1 cellular context compared by ENCODE assay signal in the genomic region with DNA sequence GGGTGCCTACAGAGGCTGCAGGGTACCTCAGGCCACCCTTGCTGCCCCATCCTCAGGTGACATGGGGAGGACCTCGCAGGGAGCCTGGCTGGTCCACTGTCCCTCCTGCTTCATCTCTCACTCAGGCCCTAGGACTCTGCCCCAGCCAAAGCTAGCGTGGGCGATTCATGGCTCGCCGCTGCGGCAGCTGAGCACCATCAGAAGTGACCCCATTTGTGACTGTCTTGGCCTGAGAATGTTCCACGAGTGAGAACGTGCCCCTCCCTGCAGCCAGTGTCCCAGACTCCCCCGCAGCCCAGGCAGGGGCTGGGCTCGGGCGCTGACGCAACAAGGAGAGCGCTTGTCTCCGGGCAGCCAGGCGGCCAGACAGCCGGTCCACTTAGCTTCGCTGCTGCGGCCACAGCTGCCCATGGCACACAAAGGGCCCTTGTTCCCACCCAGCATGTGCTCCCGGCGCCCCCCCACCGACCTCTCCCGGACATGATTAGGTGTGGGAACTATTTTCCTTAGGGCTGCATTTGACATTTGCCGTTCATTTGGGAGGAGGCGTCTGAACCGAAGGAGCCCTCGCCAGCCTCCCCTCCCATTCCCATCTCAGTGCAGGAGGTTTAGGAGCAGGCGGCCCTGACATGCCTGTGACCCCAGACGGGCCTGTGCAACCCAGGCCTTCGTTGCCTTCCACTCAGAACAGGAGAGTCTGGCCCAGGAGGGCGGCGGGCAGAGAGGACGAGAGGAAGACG.
TF ChIP-seq lines count a peak whose summit lies in the region.

No MANE protein-coding gene starts in this region.

TF ChIP-seq in HepG2, 621 proteins besides CTCF, POLR2A, EP300 and RAD21 (continued from another document and continues in another):
- TF ChIP-seq, protein P1, sequence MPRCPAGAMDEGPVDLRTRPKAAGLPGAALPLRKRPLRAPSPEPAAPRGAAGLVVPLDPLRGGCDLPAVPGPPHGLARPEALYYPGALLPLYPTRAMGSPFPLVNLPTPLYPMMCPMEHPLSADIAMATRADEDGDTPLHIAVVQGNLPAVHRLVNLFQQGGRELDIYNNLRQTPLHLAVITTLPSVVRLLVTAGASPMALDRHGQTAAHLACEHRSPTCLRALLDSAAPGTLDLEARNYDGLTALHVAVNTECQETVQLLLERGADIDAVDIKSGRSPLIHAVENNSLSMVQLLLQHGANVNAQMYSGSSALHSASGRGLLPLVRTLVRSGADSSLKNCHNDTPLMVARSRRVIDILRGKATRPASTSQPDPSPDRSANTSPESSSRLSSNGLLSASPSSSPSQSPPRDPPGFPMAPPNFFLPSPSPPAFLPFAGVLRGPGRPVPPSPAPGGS (CRISPR knock-in tag; IDR thresholded peaks at IDR 0.05): peak; percentile 82; the same call in 1 of the 2 replicates
- 0 out of 2 replicates have a peak, but pooled peaks have one; percentile 45 for TF ChIP-seq RELA (CRISPR knock-in tag; IDR thresholded peaks at IDR 0.05)
- TF ChIP-seq ZNF446 (CRISPR knock-in tag; IDR thresholded peaks at IDR 0.05): no peak
- TF ChIP-seq SRSF4 (IDR thresholded peaks at IDR 0.05; ENCODE audit: low read depth, low read length, poor library complexity, severe bottlenecking): no peak
- 0 out of 2 replicates have a peak, but pooled peaks have one; percentile 28 for TF ChIP-seq ZMAT3 (CRISPR knock-in tag; conservative IDR thresholded peaks at IDR 0.05)
- TF ChIP-seq ZNF407 (CRISPR knock-in tag; IDR thresholded peaks at IDR 0.05; ENCODE audit: not compliant biosample characterization): peak; percentile 51
- 0 out of 2 replicates have a peak, but pooled peaks have one; percentile 65 for TF ChIP-seq MEIS2 (CRISPR knock-in tag; IDR thresholded peaks at IDR 0.05)
- no peak for TF ChIP-seq HNRNPK (IDR thresholded peaks at IDR 0.05; ENCODE audit: low read depth, low read length, poor library complexity, severe bottlenecking)
- no peak for TF ChIP-seq ZNF597 (CRISPR knock-in tag; IDR thresholded peaks at IDR 0.05)
- TF ChIP-seq SP1 (IDR thresholded peaks at IDR 0.05): no peak
- no peak for TF ChIP-seq SP1 (CRISPR knock-in tag; IDR thresholded peaks at IDR 0.05)
- TF ChIP-seq PAWR (CRISPR knock-in tag; IDR thresholded peaks at IDR 0.05; ENCODE audit: borderline replicate concordance): no peak
- peak; percentile 75 for TF ChIP-seq YEATS4 (CRISPR knock-in tag; IDR thresholded peaks at IDR 0.05; ENCODE audit: borderline replicate concordance)
- no peak for TF ChIP-seq SIN3B (IDR thresholded peaks at IDR 0.05; ENCODE audit: low read length)
- TF ChIP-seq NR2F6 (IDR thresholded peaks at IDR 0.05): peak; percentile 47
- peak; percentile 60; the same call in 1 of the 2 replicates for TF ChIP-seq NR2F6 (CRISPR knock-in tag; IDR thresholded peaks at IDR 0.05)
- TF ChIP-seq, protein P2, sequence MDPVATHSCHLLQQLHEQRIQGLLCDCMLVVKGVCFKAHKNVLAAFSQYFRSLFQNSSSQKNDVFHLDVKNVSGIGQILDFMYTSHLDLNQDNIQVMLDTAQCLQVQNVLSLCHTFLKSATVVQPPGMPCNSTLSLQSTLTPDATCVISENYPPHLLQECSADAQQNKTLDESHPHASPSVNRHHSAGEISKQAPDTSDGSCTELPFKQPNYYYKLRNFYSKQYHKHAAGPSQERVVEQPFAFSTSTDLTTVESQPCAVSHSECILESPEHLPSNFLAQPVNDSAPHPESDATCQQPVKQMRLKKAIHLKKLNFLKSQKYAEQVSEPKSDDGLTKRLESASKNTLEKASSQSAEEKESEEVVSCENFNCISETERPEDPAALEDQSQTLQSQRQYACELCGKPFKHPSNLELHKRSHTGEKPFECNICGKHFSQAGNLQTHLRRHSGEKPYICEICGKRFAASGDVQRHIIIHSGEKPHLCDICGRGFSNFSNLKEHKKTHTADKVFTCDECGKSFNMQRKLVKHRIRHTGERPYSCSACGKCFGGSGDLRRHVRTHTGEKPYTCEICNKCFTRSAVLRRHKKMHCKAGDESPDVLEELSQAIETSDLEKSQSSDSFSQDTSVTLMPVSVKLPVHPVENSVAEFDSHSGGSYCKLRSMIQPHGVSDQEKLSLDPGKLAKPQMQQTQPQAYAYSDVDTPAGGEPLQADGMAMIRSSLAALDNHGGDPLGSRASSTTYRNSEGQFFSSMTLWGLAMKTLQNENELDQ (CRISPR knock-in tag; IDR thresholded peaks at IDR 0.05; ENCODE audit: borderline replicate concordance): no peak
- TF ChIP-seq ZNF547 (CRISPR knock-in tag; IDR thresholded peaks at IDR 0.05): 0 out of 2 replicates have a peak, but pooled peaks have one; percentile 68
- TF ChIP-seq SNAI1 (CRISPR knock-in tag; IDR thresholded peaks at IDR 0.05; ENCODE audit: borderline replicate concordance): no peak; the same call in 1 of the 2 replicates
- no peak for TF ChIP-seq ZNF333 (CRISPR knock-in tag; IDR thresholded peaks at IDR 0.05; ENCODE audit: borderline replicate concordance)
- TF ChIP-seq ZNF670 (CRISPR knock-in tag; IDR thresholded peaks at IDR 0.05; ENCODE audit: borderline replicate concordance): no peak
- TF ChIP-seq, protein P3, sequence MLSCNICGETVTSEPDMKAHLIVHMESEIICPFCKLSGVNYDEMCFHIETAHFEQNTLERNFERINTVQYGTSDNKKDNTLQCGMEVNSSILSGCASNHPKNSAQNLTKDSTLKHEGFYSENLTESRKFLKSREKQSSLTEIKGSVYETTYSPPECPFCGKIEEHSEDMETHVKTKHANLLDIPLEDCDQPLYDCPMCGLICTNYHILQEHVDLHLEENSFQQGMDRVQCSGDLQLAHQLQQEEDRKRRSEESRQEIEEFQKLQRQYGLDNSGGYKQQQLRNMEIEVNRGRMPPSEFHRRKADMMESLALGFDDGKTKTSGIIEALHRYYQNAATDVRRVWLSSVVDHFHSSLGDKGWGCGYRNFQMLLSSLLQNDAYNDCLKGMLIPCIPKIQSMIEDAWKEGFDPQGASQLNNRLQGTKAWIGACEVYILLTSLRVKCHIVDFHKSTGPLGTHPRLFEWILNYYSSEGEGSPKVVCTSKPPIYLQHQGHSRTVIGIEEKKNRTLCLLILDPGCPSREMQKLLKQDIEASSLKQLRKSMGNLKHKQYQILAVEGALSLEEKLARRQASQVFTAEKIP (CRISPR knock-in tag; IDR thresholded peaks at IDR 0.05; ENCODE audit: borderline replicate concordance): no peak
- no peak for TF ChIP-seq MEIS1 (CRISPR knock-in tag; IDR thresholded peaks at IDR 0.05; ENCODE audit: borderline replicate concordance)
- TF ChIP-seq ZKSCAN5 (CRISPR knock-in tag; IDR thresholded peaks at IDR 0.05): no peak
- no peak; the same call in 1 of the 2 replicates for TF ChIP-seq YEATS2 (CRISPR knock-in tag; IDR thresholded peaks at IDR 0.05; ENCODE audit: borderline replicate concordance)
- 0 out of 2 replicates have a peak, but pooled peaks have one; percentile 13 for TF ChIP-seq ZNF720 (CRISPR knock-in tag; IDR thresholded peaks at IDR 0.05)
- TF ChIP-seq TOE1 (CRISPR knock-in tag; IDR thresholded peaks at IDR 0.05): no peak
- no peak for TF ChIP-seq U2AF1 (optimal IDR thresholded peaks at IDR 0.05; ENCODE audit: low read depth, low read length)
- TF ChIP-seq KDM6A (CRISPR knock-in tag; IDR thresholded peaks at IDR 0.05; ENCODE audit: low read depth): no peak
- no peak for TF ChIP-seq ZNF24 (IDR thresholded peaks at IDR 0.05)
- TF ChIP-seq GATAD2A (CRISPR knock-in tag; IDR thresholded peaks at IDR 0.05): peak; percentile 78
- TF ChIP-seq, protein P4, sequence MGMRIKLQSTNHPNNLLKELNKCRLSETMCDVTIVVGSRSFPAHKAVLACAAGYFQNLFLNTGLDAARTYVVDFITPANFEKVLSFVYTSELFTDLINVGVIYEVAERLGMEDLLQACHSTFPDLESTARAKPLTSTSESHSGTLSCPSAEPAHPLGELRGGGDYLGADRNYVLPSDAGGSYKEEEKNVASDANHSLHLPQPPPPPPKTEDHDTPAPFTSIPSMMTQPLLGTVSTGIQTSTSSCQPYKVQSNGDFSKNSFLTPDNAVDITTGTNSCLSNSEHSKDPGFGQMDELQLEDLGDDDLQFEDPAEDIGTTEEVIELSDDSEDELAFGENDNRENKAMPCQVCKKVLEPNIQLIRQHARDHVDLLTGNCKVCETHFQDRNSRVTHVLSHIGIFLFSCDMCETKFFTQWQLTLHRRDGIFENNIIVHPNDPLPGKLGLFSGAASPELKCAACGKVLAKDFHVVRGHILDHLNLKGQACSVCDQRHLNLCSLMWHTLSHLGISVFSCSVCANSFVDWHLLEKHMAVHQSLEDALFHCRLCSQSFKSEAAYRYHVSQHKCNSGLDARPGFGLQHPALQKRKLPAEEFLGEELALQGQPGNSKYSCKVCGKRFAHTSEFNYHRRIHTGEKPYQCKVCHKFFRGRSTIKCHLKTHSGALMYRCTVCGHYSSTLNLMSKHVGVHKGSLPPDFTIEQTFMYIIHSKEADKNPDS (CRISPR knock-in tag; IDR thresholded peaks at IDR 0.05): no peak
- TF ChIP-seq NFYB (CRISPR knock-in tag; IDR thresholded peaks at IDR 0.05): no peak
- TF ChIP-seq, protein P5, sequence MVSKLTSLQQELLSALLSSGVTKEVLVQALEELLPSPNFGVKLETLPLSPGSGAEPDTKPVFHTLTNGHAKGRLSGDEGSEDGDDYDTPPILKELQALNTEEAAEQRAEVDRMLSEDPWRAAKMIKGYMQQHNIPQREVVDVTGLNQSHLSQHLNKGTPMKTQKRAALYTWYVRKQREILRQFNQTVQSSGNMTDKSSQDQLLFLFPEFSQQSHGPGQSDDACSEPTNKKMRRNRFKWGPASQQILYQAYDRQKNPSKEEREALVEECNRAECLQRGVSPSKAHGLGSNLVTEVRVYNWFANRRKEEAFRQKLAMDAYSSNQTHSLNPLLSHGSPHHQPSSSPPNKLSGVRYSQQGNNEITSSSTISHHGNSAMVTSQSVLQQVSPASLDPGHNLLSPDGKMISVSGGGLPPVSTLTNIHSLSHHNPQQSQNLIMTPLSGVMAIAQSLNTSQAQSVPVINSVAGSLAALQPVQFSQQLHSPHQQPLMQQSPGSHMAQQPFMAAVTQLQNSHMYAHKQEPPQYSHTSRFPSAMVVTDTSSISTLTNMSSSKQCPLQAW (CRISPR knock-in tag; IDR thresholded peaks at IDR 0.05): no peak
- TF ChIP-seq ZNF224 (CRISPR knock-in tag; IDR thresholded peaks at IDR 0.05): no peak
- no peak for TF ChIP-seq EEA1 (CRISPR knock-in tag; IDR thresholded peaks at IDR 0.05; ENCODE audit: borderline replicate concordance)
- TF ChIP-seq NAIF1 (CRISPR knock-in tag; IDR thresholded peaks at IDR 0.05; ENCODE audit: borderline replicate concordance): no peak
